Comparison of ENCODE assay signal across 22 cellular contexts in the genomic region with DNA sequence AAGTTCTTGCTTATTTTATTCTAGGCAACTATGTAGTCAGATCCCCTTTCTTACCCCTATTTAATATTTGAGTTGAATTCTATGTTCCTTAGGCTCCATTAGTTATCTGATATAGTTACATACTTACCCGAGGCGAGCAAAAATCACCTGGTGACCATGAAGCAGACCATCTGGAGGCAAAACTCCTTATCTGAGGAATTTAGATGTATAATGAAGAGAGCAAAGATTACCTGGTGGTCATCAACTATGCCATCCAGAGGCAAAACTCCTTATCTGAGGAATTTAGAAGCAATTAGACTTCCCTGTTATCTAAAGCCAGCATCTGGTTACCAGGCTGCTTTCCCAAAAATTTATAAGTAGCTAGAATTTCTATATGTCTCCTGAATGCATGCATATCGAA.
A peak's percentile ranks its signal among the peaks of the same experiment; 100 is the strongest.
DNase-seq lines count a peak whose midpoint lies in the region; ATAC-seq and TF ChIP-seq lines count a peak whose summit lies in the region.
"Had no signal": no experiment of that assay in that cellular context is flagged by ENCODE, and none has a peak within 500 bp of the region (broad histone marks: within the 10 kb centered on the region; RNA-seq: fewer than 3 reads in every experiment).

No MANE protein-coding gene starts in this region.

- H3K4me1 ChIP-seq in cardiac muscle cell (ENCODE audit: low read depth) (no peaks in the 10 kb centered on the region), Caco-2 (peaks cover 13% of the 10 kb centered on the region), endodermal cell (ENCODE audit: control insufficient read depth, insufficient read depth, low read length) (no peaks in the 10 kb centered on the region), trophoblast cell (ENCODE audit: control insufficient read depth in 1 of 2, insufficient read depth in 2 of 2, low read length in 2 of 2) (peaks cover 1 to 6% of the 10 kb centered on the region in 2 experiments)
- H3K4me1 ChIP-seq: BLaER1 had no signal

- no peak overlapping the region for H4K12ac ChIP-seq in trophoblast cell (ENCODE audit: low read depth, low read length)

- H3K4me1 Mint-ChIP-seq in Caco-2 (ENCODE audit: low read depth, unreplicated experiment) (peaks cover 6% of the 10 kb centered on the region), endodermal cell (peaks cover 4% of the 10 kb centered on the region)
- H3K4me1 Mint-ChIP-seq: B cell had no signal

- H3K27me3 ChIP-seq in cardiac muscle cell (no peaks in the 10 kb centered on the region), Caco-2 (replicated peaks; ENCODE audit: control insufficient read depth, insufficient read depth, low read length) (no peaks in the 10 kb centered on the region), endodermal cell (ENCODE audit: control insufficient read depth, insufficient read depth, low read length, poor library complexity, severe bottlenecking) (no peaks in the 10 kb centered on the region), trophoblast cell (ENCODE audit: insufficient read depth, low read length) (no peaks in the 10 kb centered on the region)
- H3K27me3 ChIP-seq: BLaER1 had no signal

- peak overlapping the region; percentile 77 for H3K27ac Mint-ChIP-seq in Caco-2 (ENCODE audit: unreplicated experiment)
- peak overlapping the region; percentile 26 for H3K27ac Mint-ChIP-seq in endodermal cell
- H3K27ac Mint-ChIP-seq: B cell; CD4-positive, CD25-positive, alpha-beta regulatory T cell; CD8-positive, alpha-beta T cell had no signal

- no peaks in the 10 kb centered on the region for H3K27me3 Mint-ChIP-seq in Caco-2 (ENCODE audit: insufficient read depth, unreplicated experiment)
- no peaks in the 10 kb centered on the region for H3K27me3 Mint-ChIP-seq in endodermal cell (ENCODE audit: insufficient read depth)
- H3K27me3 Mint-ChIP-seq: B cell; CD4-positive, CD25-positive, alpha-beta regulatory T cell had no signal

- H3K27ac ChIP-seq in cardiac muscle cell (peak overlapping the region; percentile 8), endodermal cell (ENCODE audit: low read depth, low read length) (no peak overlapping the region), trophoblast cell (ENCODE audit: low read depth, low read length) (peak overlapping the region; percentile 44)
- H3K27ac ChIP-seq: 22Rv1, BLaER1, C4-2B, GM23248 had no signal

- 94 to 96% methylated on average over 3 of the region's 3 CpGs for WGBS in endodermal cell (ENCODE audit: insufficient coverage in 1 of 2, insufficient read length in 1 of 2), 2 experiments
- WGBS in trophoblast cell (ENCODE audit: extremely low coverage, insufficient coverage, insufficient read length): no CpG with 5 or more reads among the region's 3 CpGs

- H3K4me3 ChIP-seq in cardiac muscle cell (no peak overlapping the region), Caco-2 (ENCODE audit: low read depth, low read length) (no peak overlapping the region), endodermal cell (ENCODE audit: low read length) (peak overlapping the region; percentile 32), trophoblast cell (ENCODE audit: low read depth, low read length) (no peak overlapping the region)
- H3K4me3 ChIP-seq: BLaER1, GM12878, GM23248 had no signal

- no peak overlapping the region for H3K14ac ChIP-seq in trophoblast cell (ENCODE audit: low read length)

- no peak overlapping the region for H3K23ac ChIP-seq in trophoblast cell (ENCODE audit: low read length)

- ATAC-seq in left ventricle myocardium superior (no peak), sciatic nerve (no peak), HG03159 (IDR thresholded peaks at IDR 0.05; ENCODE audit: unreplicated experiment) (no peak)
- ATAC-seq: CD8-positive, alpha-beta T cell; GM12878 had no signal

- CTCF ChIA-PET in Caco-2 (lab: Charles Lee): no interaction called here

- BruUV-seq in Caco-2 (replicated peaks; lab: Mats Ljungman, UMichigan): no TSS peak

- no peaks in the 10 kb centered on the region for H3K79me2 ChIP-seq in trophoblast cell (ENCODE audit: control insufficient read depth, insufficient read depth, low read length, poor library complexity)

- H3K4me2 ChIP-seq in trophoblast cell (ENCODE audit: low read length): no peak overlapping the region
- H3K4me2 ChIP-seq: BLaER1 had no signal

- no peak overlapping the region for H3K4ac ChIP-seq in trophoblast cell (ENCODE audit: low read depth, low read length)

- no peak overlapping the region for H3K4me3 Mint-ChIP-seq in Caco-2 (ENCODE audit: unreplicated experiment)
- H3K4me3 Mint-ChIP-seq in endodermal cell: no peak overlapping the region
- H3K4me3 Mint-ChIP-seq: B cell; CD4-positive, CD25-positive, alpha-beta regulatory T cell; CD8-positive, alpha-beta T cell had no signal

- no peak overlapping the region for H2BK12ac ChIP-seq in trophoblast cell (ENCODE audit: low read length)

- H3K9me3 Mint-ChIP-seq in Caco-2 (ENCODE audit: unreplicated experiment) (no peaks in the 10 kb centered on the region), endodermal cell (peaks cover 8% of the 10 kb centered on the region)
- H3K9me3 Mint-ChIP-seq: CD8-positive, alpha-beta T cell had no signal

- peaks cover 31% of the 10 kb centered on the region for H3K36me3 Mint-ChIP-seq in Caco-2 (ENCODE audit: insufficient read depth, unreplicated experiment)
- peaks cover 45% of the 10 kb centered on the region for H3K36me3 Mint-ChIP-seq in endodermal cell (ENCODE audit: low read depth)

- TF ChIP-seq CTCF in cardiac muscle cell (IDR thresholded peaks at IDR 0.05; ENCODE audit: low read depth, low read length) (no peak), Caco-2 (IDR thresholded peaks at IDR 0.05; ENCODE audit: insufficient read depth in 1 of 2, low read depth in 1 of 2, low read length in 1 of 2, severe bottlenecking in 1 of 2, unreplicated experiment in 1 of 2) (no peak), endodermal cell (conservative IDR thresholded peaks at IDR 0.05) (no peak)

- POLR2A ChIA-PET in Caco-2 (lab: Charles Lee): no interaction called here

- H2BK120ac ChIP-seq in trophoblast cell (ENCODE audit: insufficient read depth, low read length, poor library complexity): no peak overlapping the region

- H3K9me3 ChIP-seq in cardiac muscle cell (ENCODE audit: low read depth): no peaks in the 10 kb centered on the region
- H3K9me3 ChIP-seq in Caco-2: peaks cover 11% of the 10 kb centered on the region
- H3K9me3 ChIP-seq in endodermal cell (ENCODE audit: control insufficient read depth, low read length): peaks cover 35% of the 10 kb centered on the region
- H3K9me3 ChIP-seq in trophoblast cell (ENCODE audit: insufficient read depth, low read depth, low read length): no peaks in the 10 kb centered on the region

- H2AFZ ChIP-seq in trophoblast cell (ENCODE audit: insufficient read depth, low read length, poor library complexity): no peak overlapping the region
- H2AFZ ChIP-seq: GM23248 had no signal

- H3K9ac ChIP-seq in endodermal cell (ENCODE audit: extremely low read depth, low read length, poor library complexity, severe bottlenecking) (no peak overlapping the region), trophoblast cell (ENCODE audit: low read length) (no peak overlapping the region)
- H3K9ac ChIP-seq: BLaER1, GM23248 had no signal

- intact Hi-C loops in left ventricle myocardium superior (cut with micrococcal nuclease): no loop called here
- intact Hi-C loops in Caco-2 (cut with micrococcal nuclease; ENCODE audit: unreplicated experiment): no loop called here
- intact Hi-C loops in sciatic nerve (cut with DNase I): no loop called here

- no peak overlapping the region for H2BK5ac ChIP-seq in trophoblast cell (ENCODE audit: low read depth, low read length, poor library complexity)

- H3K18ac ChIP-seq in trophoblast cell (ENCODE audit: low read length): no peak overlapping the region

- no peak overlapping the region for H2AK5ac ChIP-seq in trophoblast cell (ENCODE audit: low read length)

- H4K8ac ChIP-seq in trophoblast cell (ENCODE audit: low read depth, low read length): no peak overlapping the region

- peaks cover 6% of the 10 kb centered on the region for H3K79me1 ChIP-seq in trophoblast cell (ENCODE audit: low read length)

- no peak overlapping the region for H4K91ac ChIP-seq in trophoblast cell (ENCODE audit: low read depth, low read length)

- H3K36me3 ChIP-seq in cardiac muscle cell (no peaks in the 10 kb centered on the region), Caco-2 (ENCODE audit: control insufficient read depth, insufficient read depth, low read length) (no peaks in the 10 kb centered on the region), endodermal cell (ENCODE audit: control insufficient read depth, insufficient read depth, low read length) (peaks cover 28% of the 10 kb centered on the region), trophoblast cell (ENCODE audit: control insufficient read depth in 1 of 2, insufficient read depth in 2 of 2, low read length in 2 of 2) (no peaks in the 10 kb centered on the region)

- DNase-seq in cardiac muscle cell (ENCODE audit: low read depth in 1 of 2, low spot score in 1 of 2) (no peak), left ventricle myocardium superior (no peak), Caco-2 (peak; percentile 47), endodermal cell (no peak), trophoblast cell (peak; percentile 68 to 86), NCI-H1930 (lab: John Stamatoyannopoulos, UW) (no peak), sciatic nerve (ENCODE audit: low spot score) (no peak)
- DNase-seq: CD4-positive, CD25-positive, alpha-beta regulatory T cell; CD8-positive, alpha-beta T cell; DMS 273 treated with DMSO at 0.1 percent for 48 hours; DMS79; EL; GDM1; GM23248; H7; HCEC 1CT had no signal

Comparison
In these comparisons a context has a peak if more than half of its experiments do, and no peak if none do; other contexts are left out.
1. DNase-seq: peak in Caco-2 (2 of 2) and trophoblast cell (2 of 2); none in cardiac muscle cell (0 of 2), left ventricle myocardium superior (single experiment), endodermal cell (single experiment), NCI-H1930 (0 of 2) and sciatic nerve (single experiment).